In the genomic region with DNA sequence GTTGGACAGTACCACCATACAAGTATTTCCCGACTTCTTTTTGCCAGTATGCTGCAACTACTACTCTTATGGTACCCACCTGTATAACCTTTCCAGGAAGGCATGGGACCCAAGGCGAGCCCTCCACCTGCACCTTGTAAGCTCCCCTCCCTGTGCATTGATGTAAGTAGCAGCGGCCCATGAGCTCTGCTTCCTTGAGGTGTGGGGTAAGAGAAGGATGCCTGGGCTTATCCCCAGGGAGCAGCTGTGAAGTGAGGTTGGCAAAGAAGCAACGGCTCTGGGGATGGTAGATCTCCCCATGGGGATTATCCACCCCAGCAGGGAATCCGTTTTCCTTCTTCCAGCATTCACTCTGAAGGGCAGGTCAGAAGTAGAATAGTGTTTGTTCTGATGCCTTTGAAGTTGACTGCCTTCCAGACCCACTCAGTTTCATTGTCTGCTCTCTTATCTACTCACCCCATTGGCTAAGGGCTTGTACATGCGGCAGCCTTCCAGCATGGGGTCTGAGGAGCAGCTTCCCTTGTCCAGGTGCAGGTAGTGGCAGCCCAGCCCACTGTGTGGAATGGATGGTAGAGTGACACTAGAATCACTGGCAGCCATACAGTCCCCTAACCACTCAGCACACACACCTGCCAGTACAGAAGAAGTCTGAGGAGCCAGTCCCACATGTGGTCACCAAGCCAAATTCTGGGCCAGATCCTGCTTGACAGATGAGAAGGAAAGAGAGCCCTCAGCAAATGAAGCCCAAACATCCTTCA, we compare ENCODE assay signal across 21 cellular contexts. TPM values are rescaled to one million over a fixed set of nuclear protein-coding genes. Genes with fewer than 3 reads are reported as not detected.
"Had no signal": no experiment of that assay in that cellular context is flagged by ENCODE, and none has a peak within 500 bp of the region (broad histone marks: within the 10 kb centered on the region; RNA-seq: fewer than 3 reads in every experiment).

No MANE protein-coding gene starts in this region.

- ATAC-seq: mucosa of descending colon, natural killer cell, psoas muscle, sciatic nerve had no signal

- H3K4me3 Mint-ChIP-seq: activated CD4-positive, alpha-beta memory T cell treated with anti-CD3 and anti-CD28 coated beads for 36 hours; natural killer cell had no signal

- H3K9me3 ChIP-seq: breast epithelium, heart left ventricle, mucosa of descending colon, psoas muscle had no signal

- H3K27ac Mint-ChIP-seq: activated CD4-positive, alpha-beta memory T cell treated with anti-CD3 and anti-CD28 coated beads for 36 hours; natural killer cell had no signal

- H3K36me3 ChIP-seq: breast epithelium had no signal

- H3K27me3 Mint-ChIP-seq: activated CD4-positive, alpha-beta memory T cell treated with anti-CD3 and anti-CD28 coated beads for 36 hours had no signal

- H3K27me3 ChIP-seq: breast epithelium, dorsolateral prefrontal cortex, heart left ventricle had no signal

- DNase-seq: activated CD4-positive, alpha-beta memory T cell treated with anti-CD3 and anti-CD28 coated beads for 36 hours; activated CD4-positive, alpha-beta T cell treated with anti-CD3 and anti-CD28 coated beads for 1 hour; activated naive CD4-positive, alpha-beta T cell; dorsolateral prefrontal cortex; foreskin melanocyte; heart left ventricle; mammary epithelial cell; mucosa of descending colon; natural killer cell; psoas muscle; stimulated activated CD4-positive, alpha-beta T cell treated with anti-CD3 and anti-CD28 coated beads, Interleukin-12 subunit alpha, Interleukin-12 subunit beta, amount 100 ng/mL, for 4 hours; stimulated activated CD4-positive, alpha-beta T cell treated with anti-CD3 and anti-CD28 coated beads, Interleukin-2, amount 100 ng/mL, for 48 hours; stimulated activated naive CD4-positive, alpha-beta T cell treated with Interleukin-2 at 50 U/mL for 16 hours; T-helper 9 cell had no signal

- H3K36me3 Mint-ChIP-seq: natural killer cell had no signal

- H3K27ac ChIP-seq: breast epithelium, heart left ventricle, psoas muscle had no signal

- H3K4me3 ChIP-seq: breast epithelium, dorsolateral prefrontal cortex, heart left ventricle, mucosa of descending colon, psoas muscle had no signal

RNA-seq across cellular contexts. Expression of gene CIROP, which starts 3.4 kb away (rescaled TPM):
- total RNA-seq: activated CD4-positive, alpha-beta memory T cell treated with anti-CD3 and anti-CD28 coated beads for 36 hours; breast epithelium; cerebellum; endothelial cell of umbilical vein; heart left ventricle; mammary epithelial cell; natural killer cell; psoas muscle; sciatic nerve; temporal lobe; ureter had no signal
- polyA plus RNA-seq: aorta, endothelial cell of umbilical vein, heart left ventricle, mammary epithelial cell had no signal

RNA-seq across cellular contexts. Expression of gene CEBPE, which starts 17.7 kb away (rescaled TPM):
- total RNA-seq: cerebellum, endothelial cell of umbilical vein, mammary epithelial cell, mucosa of descending colon, natural killer cell, temporal lobe, ureter had no signal
- polyA plus RNA-seq: endothelial cell of umbilical vein, heart left ventricle, mammary epithelial cell had no signal
